24 cellular contexts compared by ENCODE assay signal in the genomic region with DNA sequence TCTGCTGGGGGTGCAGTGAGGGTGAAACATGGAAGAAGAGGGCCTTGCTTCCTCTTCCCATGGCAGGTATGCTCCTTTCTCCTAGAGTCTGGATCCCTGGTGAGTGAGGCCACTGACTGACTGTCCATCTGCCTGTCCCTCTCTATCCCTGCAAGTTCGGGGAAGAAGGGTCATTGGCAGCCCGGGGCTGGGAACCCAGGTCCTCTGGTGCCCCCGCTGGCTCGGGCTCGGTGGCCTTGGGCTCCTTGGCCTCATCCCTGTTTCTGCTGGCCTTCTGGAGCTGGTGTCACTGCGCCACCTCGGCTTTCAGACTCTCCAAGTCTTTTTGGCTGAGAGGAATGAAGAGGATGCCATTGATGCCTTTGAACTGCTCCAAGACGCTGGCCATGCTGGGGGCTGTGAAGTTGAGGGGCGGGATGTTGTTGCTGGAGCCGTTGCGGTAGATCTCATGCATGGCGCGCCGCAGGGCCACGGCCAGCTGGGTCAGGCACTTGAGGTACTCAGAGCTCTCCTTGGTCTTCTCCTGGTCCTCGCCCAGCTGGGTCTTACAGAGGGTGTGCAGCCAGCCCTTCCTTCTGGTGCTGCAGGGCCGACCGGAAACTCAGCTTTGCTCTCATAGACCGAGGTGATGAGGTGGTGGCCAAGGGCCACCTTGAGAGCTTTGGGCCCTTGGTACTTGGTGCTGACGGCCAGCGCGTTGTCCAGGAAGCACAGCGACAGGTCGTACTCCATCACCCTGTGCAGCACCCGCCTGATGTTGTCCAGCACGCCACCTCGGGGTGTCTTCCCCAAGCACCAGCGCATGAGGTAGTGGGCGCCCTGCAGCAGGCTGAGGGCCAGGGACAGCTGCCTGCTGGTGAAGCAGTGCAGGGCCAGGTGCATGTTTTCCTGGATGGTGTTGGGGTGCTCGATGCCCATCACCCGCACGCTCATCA. TPM values are rescaled to one million over a fixed set of nuclear protein-coding genes. Genes with fewer than 3 reads are reported as not detected.
DNase-seq lines count a peak whose midpoint lies in the region; ATAC-seq, FAIRE-seq and TF ChIP-seq lines count a peak whose summit lies in the region.
"Had no signal": no experiment of that assay in that cellular context is flagged by ENCODE, and none has a peak within 500 bp of the region (broad histone marks: within the 10 kb centered on the region; RNA-seq: fewer than 3 reads in every experiment).

No MANE protein-coding gene starts in this region.

- H3K79me1 ChIP-seq in H1 (ENCODE audit: low read depth, low read length), result no peaks in the 10 kb centered on the region

- no peak overlapping the region for H2BK120ac ChIP-seq in H1 (replicated peaks; ENCODE audit: low read depth, low read length)

- no peak overlapping the region for H2AK5ac ChIP-seq in H1 (ENCODE audit: low read depth, low read length)

- no peak overlapping the region for H3K23ac ChIP-seq in H1 (ENCODE audit: insufficient read length)

- TF ChIP-seq EP300 in H1 (IDR thresholded peaks at IDR 0.05; ENCODE audit: borderline replicate concordance in 1 of 2, low read depth in 2 of 2, low read length in 2 of 2), result no peak

- H3K9me3 Mint-ChIP-seq in stimulated activated effector memory CD8-positive, alpha-beta T cell treated with anti-CD3 and anti-CD28 coated beads, Interleukin-12 subunit alpha, Interleukin-12 subunit beta, amount 100 ng/mL, for 72 hours, result no peaks in the 10 kb centered on the region
- H3K9me3 Mint-ChIP-seq: CD4-positive, CD25-positive, alpha-beta regulatory T cell; CD8-positive, alpha-beta T cell had no signal

- H3K27me3 ChIP-seq in right cardiac atrium (ENCODE audit: control insufficient read depth, insufficient read depth) (no peaks in the 10 kb centered on the region), H1 (replicated peaks in 1 of 4; ENCODE audit: control insufficient read depth in 3 of 4, extremely low read depth in 1 of 4, insufficient read depth in 3 of 4, low read length in 3 of 4) (no peaks in the 10 kb centered on the region), H7 (ENCODE audit: control insufficient read depth, insufficient read depth, low read length) (no peaks in the 10 kb centered on the region)
- H3K27me3 ChIP-seq: BLaER1 had no signal

- H3K4ac ChIP-seq in H1 (replicated peaks; ENCODE audit: insufficient read length, low read depth, low read length), result no peak overlapping the region

- TF ChIP-seq RAD21 in H1 (IDR thresholded peaks at IDR 0.05 in 1 of 2, conservative IDR thresholded peaks at IDR 0.05 in 1 of 2; ENCODE audit: low read depth in 2 of 2, low read length in 2 of 2), result no peak

- no peak for TF ChIP-seq POLR2A in H1 (IDR thresholded peaks at IDR 0.05; ENCODE audit: control extremely low read depth in 1 of 2, low read depth in 2 of 2, low read length in 2 of 2)

- H3K9me3 ChIP-seq in right cardiac atrium (ENCODE audit: control insufficient read depth, low read length), result no peaks in the 10 kb centered on the region
- H3K9me3 ChIP-seq in H1 (ENCODE audit: insufficient read depth in 2 of 2, low read depth in 1 of 2, low read length in 1 of 2), result no peaks in the 10 kb centered on the region
- H3K9me3 ChIP-seq: BLaER1 had no signal

- H4K5ac ChIP-seq in H1 (ENCODE audit: insufficient read length, low read depth, low read length), result no peak overlapping the region

- H3K4me1 ChIP-seq in right cardiac atrium (ENCODE audit: control insufficient read depth, insufficient read depth, low read length), result no peaks in the 10 kb centered on the region
- no peaks in the 10 kb centered on the region for H3K4me1 ChIP-seq in H1 (replicated peaks in 1 of 4; ENCODE audit: control insufficient read depth in 3 of 4, insufficient read depth in 4 of 4, low read length in 3 of 4)
- H3K4me1 ChIP-seq: BLaER1 had no signal

- no peaks in the 10 kb centered on the region; the same call in 1 of the 2 replicates for H3K23me2 ChIP-seq in H1 (ENCODE audit: low read depth, low read length)

- H2BK12ac ChIP-seq in H1 (ENCODE audit: low read depth, low read length), result no peak overlapping the region

- FAIRE-seq in H1 (lab: Jason Lieb, UNC), result no peak
- FAIRE-seq: A204.1, GM12878, GM19239, H54 had no signal

- POLR2A ChIA-PET in H1 (lab: Charles Lee; ENCODE audit: partially characterized antibody), result no interaction called here

- no peak overlapping the region for H3K56ac ChIP-seq in H1 (replicated peaks; ENCODE audit: insufficient read length, low read depth, low read length)

- no peak overlapping the region for H3K4me3 Mint-ChIP-seq in stimulated activated effector memory CD8-positive, alpha-beta T cell treated with anti-CD3 and anti-CD28 coated beads, Interleukin-12 subunit alpha, Interleukin-12 subunit beta, amount 100 ng/mL, for 72 hours
- H3K4me3 Mint-ChIP-seq: B cell; CD4-positive, CD25-positive, alpha-beta regulatory T cell; CD8-positive, alpha-beta T cell had no signal

- H2BK15ac ChIP-seq in H1 (ENCODE audit: low read length), result no peak overlapping the region

- H4K91ac ChIP-seq in H1 (replicated peaks; ENCODE audit: insufficient read length, low read length), result no peak overlapping the region

- H3K36me3 Mint-ChIP-seq in stimulated activated effector memory CD8-positive, alpha-beta T cell treated with anti-CD3 and anti-CD28 coated beads, Interleukin-12 subunit alpha, Interleukin-12 subunit beta, amount 100 ng/mL, for 72 hours, result no peaks in the 10 kb centered on the region
- H3K36me3 Mint-ChIP-seq: CD4-positive, CD25-positive, alpha-beta regulatory T cell; CD8-positive, alpha-beta T cell had no signal

- CTCF ChIA-PET in H1 (lab: Charles Lee; ENCODE audit: partially characterized antibody), result interaction anchor here (1.4 kb wide), 1 partner anchor 9 kb away, joined by 5 read pairs; no protein-coding TSS in a partner anchor

- H3K9ac ChIP-seq in H1 (replicated peaks in 1 of 4; ENCODE audit: extremely low read depth in 1 of 4, low read depth in 3 of 4, low read length in 3 of 4), result no peak overlapping the region
- H3K9ac ChIP-seq: BLaER1, GM23248 had no signal

- H3K27ac Mint-ChIP-seq in stimulated activated effector memory CD8-positive, alpha-beta T cell treated with anti-CD3 and anti-CD28 coated beads, Interleukin-12 subunit alpha, Interleukin-12 subunit beta, amount 100 ng/mL, for 72 hours, result no peak overlapping the region
- H3K27ac Mint-ChIP-seq: B cell; CD4-positive, CD25-positive, alpha-beta regulatory T cell; CD8-positive, alpha-beta T cell had no signal

- H3K4me3 ChIP-seq in right cardiac atrium (ENCODE audit: low read length) (no peak overlapping the region), H1 (ENCODE audit: extremely low read depth in 1 of 4, insufficient read depth in 2 of 4, low read depth in 3 of 4, low read length in 4 of 4) (no peak overlapping the region; a peak in 1 of 8 replicates), H7 (ENCODE audit: insufficient read depth, low read depth, low read length) (no peak overlapping the region)
- H3K4me3 ChIP-seq: BLaER1, GM12878, GM23248 had no signal

- H4K20me1 ChIP-seq in H1 (replicated peaks in 1 of 2; ENCODE audit: control insufficient read depth in 1 of 2, insufficient read depth in 2 of 2, low read length in 2 of 2), result no peaks in the 10 kb centered on the region
- H4K20me1 ChIP-seq: BLaER1 had no signal

- WGBS in right cardiac atrium, result 94% methylated on average over 32 of the region's 32 CpGs
- WGBS in H1 (ENCODE audit: extremely low coverage in 1 of 2, insufficient coverage in 1 of 2, insufficient read length in 1 of 2, insufficient replicate concordance in 2 of 2, low coverage in 1 of 2, low lambda C conversion rate in 2 of 2, missing lambda C conversion rate in 1 of 2), 2 experiments, result 94% methylated on average over 32 of the region's 32 CpGs; no CpG with 5 or more reads in 1 of the 2 experiments

- DNase-seq in right cardiac atrium (peak in 2 of 3 donors; percentile 10 to 16), left ventricle myocardium superior (no peak), H1 (ENCODE audit: low read depth in 1 of 2, low spot score in 2 of 2) (no peak), H7 (no peak), NAMALWA (ENCODE audit: low spot score) (no peak), NK-92 (lab: John Stamatoyannopoulos, UW; ENCODE audit: unreplicated experiment) (no peak)
- no peak for DNase-seq in stimulated activated effector memory CD8-positive, alpha-beta T cell treated with anti-CD3 and anti-CD28 coated beads, Interleukin-12 subunit alpha, Interleukin-12 subunit beta, amount 100 ng/mL, for 72 hours (ENCODE audit: low spot score in 2 of 2)
- DNase-seq: CD4-positive, CD25-positive, alpha-beta regulatory T cell; CD8-positive, alpha-beta T cell; DMS 273 treated with DMSO at 0.1 percent for 48 hours; DMS79; EL; GDM1; GM23248; HCEC 1CT had no signal

- no peak overlapping the region for H3K14ac ChIP-seq in H1 (ENCODE audit: insufficient read length)

- intact Hi-C loops in right cardiac atrium (cut with DNase I) (no loop called here), left ventricle myocardium superior (cut with micrococcal nuclease) (no loop called here)

- H3K27ac ChIP-seq in right cardiac atrium (ENCODE audit: low read length), result no peak overlapping the region
- H3K27ac ChIP-seq in H1 (ENCODE audit: low read depth, low read length), result no peak overlapping the region
- H3K27ac ChIP-seq: 22Rv1, BLaER1, C4-2B, GM23248 had no signal

- TF ChIP-seq CTCF in H1 (IDR thresholded peaks at IDR 0.05; ENCODE audit: control extremely low read depth in 1 of 3, insufficient read depth in 1 of 3, low read depth in 1 of 3, low read length in 3 of 3), result no peak

- peak overlapping the region; percentile 31 for H4K8ac ChIP-seq in H1 (ENCODE audit: extremely low read depth, insufficient read depth, low read length)

- H3K18ac ChIP-seq in H1 (ENCODE audit: extremely low read depth, low read length), result no peak overlapping the region

- no peaks in the 10 kb centered on the region for H3K79me2 ChIP-seq in H1 (ENCODE audit: control insufficient read depth in 1 of 2, insufficient read depth in 2 of 2, low read length in 2 of 2)

- H3K4me2 ChIP-seq in H1 (ENCODE audit: insufficient read depth in 1 of 2, low read depth in 2 of 2, low read length in 2 of 2), result no peak overlapping the region
- H3K4me2 ChIP-seq: BLaER1 had no signal

- H3K4me1 Mint-ChIP-seq in stimulated activated effector memory CD8-positive, alpha-beta T cell treated with anti-CD3 and anti-CD28 coated beads, Interleukin-12 subunit alpha, Interleukin-12 subunit beta, amount 100 ng/mL, for 72 hours, result no peaks in the 10 kb centered on the region
- H3K4me1 Mint-ChIP-seq: B cell; CD4-positive, CD25-positive, alpha-beta regulatory T cell had no signal

- ATAC-seq in right cardiac atrium (peak in 1 of 2 donors; percentile 41), left ventricle myocardium superior (no peak)
- peak; percentile 34 for ATAC-seq in stimulated activated effector memory CD8-positive, alpha-beta T cell treated with anti-CD3 and anti-CD28 coated beads, Interleukin-12 subunit alpha, Interleukin-12 subunit beta, amount 100 ng/mL, for 72 hours
- ATAC-seq: CD8-positive, alpha-beta T cell; GM12878 had no signal

- H2AFZ ChIP-seq in H1 (ENCODE audit: low read length), result no peak overlapping the region
- H2AFZ ChIP-seq: GM23248 had no signal

- H3K36me3 ChIP-seq in H1 (ENCODE audit: control insufficient read depth in 2 of 4, insufficient read depth in 4 of 4, low read length in 3 of 4) (no peaks in the 10 kb centered on the region), H7 (replicated peaks; ENCODE audit: control insufficient read depth, insufficient read depth, low read length) (no peaks in the 10 kb centered on the region)
- H3K36me3 ChIP-seq: BLaER1 had no signal

- no peak overlapping the region for H2BK5ac ChIP-seq in H1 (ENCODE audit: low read depth, low read length)

- H2BK20ac ChIP-seq in H1 (ENCODE audit: low read length), result no peak overlapping the region

RNA-seq across cellular contexts. Expression of gene MEP1B, which starts 6.3 kb away (rescaled TPM):
- total RNA-seq in right cardiac atrium (not detected), left ventricle myocardium superior (not detected)
- polyA plus RNA-seq in right cardiac atrium (not detected), H1 (2011; rRNA removed) (not detected in 2 replicates)
- not detected in 2 replicates for total RNA-seq in H1 (2021; fragmentation: NEBNext Ultra II Directional; extraction: Animal tissue kit (Norgen Biotek cat#: 25700))
- polyA plus RNA-seq in H1 (2011; cell fraction: cytosol; rRNA removed), result not detected
- polyA plus RNA-seq in H1 (2011; cell fraction: nucleus; rRNA removed), result not detected
- polyA plus RNA-seq in H1 (2012, experiment 1 of 2), result 0.14 to 0.28 TPM in 2 of 4 replicates, not detected in the others
- not detected for polyA plus RNA-seq in H1 (2012, experiment 2 of 2)
- polyA plus RNA-seq in H1 (2013, experiment 1 of 2), result not detected
- not detected for polyA plus RNA-seq in H1 (2013, experiment 2 of 2)
- polyA minus RNA-seq in H1 (2011; rRNA and poly(A)+ RNA removed), result not detected in 2 replicates
- not detected for polyA minus RNA-seq in H1 (2011; cell fraction: cytosol; rRNA and poly(A)+ RNA removed)
- not detected for polyA minus RNA-seq in H1 (2011; cell fraction: nucleus; rRNA and poly(A)+ RNA removed)
- total RNA-seq in H7 (2014; rRNA removed; shearing (Covaris generic)), result not detected in 2 replicates
- total RNA-seq: B cell; CD8-positive, alpha-beta T cell; GM12878; GM23248 had no signal
- polyA plus RNA-seq: AG04450; CD4-positive, CD25-positive, alpha-beta regulatory T cell; GM23248 had no signal

Comparison
In these comparisons a context has a peak if more than half of its experiments do, and no peak if none do; other contexts are left out.
1. DNase-seq: peak in right cardiac atrium (2 of 3); none in left ventricle myocardium superior (single experiment), H1 (0 of 2), stimulated activated effector memory CD8-positive, alpha-beta T cell treated with anti-CD3 and anti-CD28 coated beads, Interleukin-12 subunit alpha, Interleukin-12 subunit beta, amount 100 ng/mL, for 72 hours (0 of 2), H7 (single experiment), NAMALWA (single experiment) and NK-92 (single experiment).